In genomic region chr4:108119199-108119800, GRCh38 we compare ENCODE assay signal across 15 cellular contexts. TPM values are rescaled to one million over a fixed set of nuclear protein-coding genes. Genes with fewer than 3 reads are reported as not detected.
A peak's percentile ranks its signal among the peaks of the same experiment; 100 is the strongest.
DNase-seq lines count a peak whose midpoint lies in the region; ATAC-seq, FAIRE-seq and TF ChIP-seq lines count a peak whose summit lies in the region.
"Had no signal": no experiment of that assay in that cellular context is flagged by ENCODE, and none has a peak within 500 bp of the region (broad histone marks: within the 10 kb centered on the region; RNA-seq: fewer than 3 reads in every experiment).

No MANE protein-coding gene starts in this region.

- no peak overlapping the region for H3K4me3 ChIP-seq in pancreas
- H3K4me3 ChIP-seq: right lobe of liver had no signal

- H3K27ac Mint-ChIP-seq in activated CD8-positive, alpha-beta T cell treated with anti-CD3 and anti-CD28 coated beads for 36 hours: peak overlapping the region; percentile 89

- no peaks in the 10 kb centered on the region for H3K27me3 ChIP-seq in pancreas
- H3K27me3 ChIP-seq: BE2C, right lobe of liver had no signal

- peak overlapping the region; percentile 28; the same call in 1 of the 2 replicates for H3K27ac ChIP-seq in 22Rv1
- no peak overlapping the region for H3K27ac ChIP-seq in pancreas
- H3K27ac ChIP-seq: right lobe of liver had no signal

- intact Hi-C loops in activated CD8-positive, alpha-beta T cell treated with anti-CD3 and anti-CD28 coated beads for 36 hours (cut with micrococcal nuclease): no loop called here
- intact Hi-C loops in pancreas (cut with DNase I): no loop called here

- WGBS in pancreas, 2 donors: 94 to 96% methylated on average over 2 of the region's 2 CpGs

- POLR2A ChIA-PET in activated CD8-positive, alpha-beta T cell treated with anti-CD3 and anti-CD28 coated beads for 36 hours (lab: Charles Lee): interaction anchor here (0.7 to 3.3 kb wide), 12 partner anchors 8 to 54 kb away, joined by 3 to 11 read pairs (median 5); no protein-coding TSS in a partner anchor

- TF ChIP-seq CTCF in 22Rv1 (IDR thresholded peaks at IDR 0.05): no peak
- TF ChIP-seq CTCF in activated CD8-positive, alpha-beta T cell treated with anti-CD3 and anti-CD28 coated beads for 36 hours (IDR thresholded peaks at IDR 0.05): no peak
- no peak for TF ChIP-seq CTCF in pancreas (IDR thresholded peaks at IDR 0.05)

- H3K27me3 Mint-ChIP-seq in activated CD8-positive, alpha-beta T cell treated with anti-CD3 and anti-CD28 coated beads for 36 hours: no peaks in the 10 kb centered on the region

- H3K9me3 Mint-ChIP-seq in activated CD8-positive, alpha-beta T cell treated with anti-CD3 and anti-CD28 coated beads for 36 hours: no peaks in the 10 kb centered on the region

- ATAC-seq in GM18511 (IDR thresholded peaks at IDR 0.05; ENCODE audit: unreplicated experiment): peak; percentile 12
- peak; percentile 5 for ATAC-seq in HG02973 (IDR thresholded peaks at IDR 0.05; ENCODE audit: unreplicated experiment)
- peak; percentile 28 for ATAC-seq in activated CD8-positive, alpha-beta T cell treated with anti-CD3 and anti-CD28 coated beads for 36 hours
- no peak for ATAC-seq in HG03460 (IDR thresholded peaks at IDR 0.05; ENCODE audit: unreplicated experiment)
- ATAC-seq in pancreas: no peak
- ATAC-seq in HG02588 (IDR thresholded peaks at IDR 0.05; ENCODE audit: unreplicated experiment): no peak
- no peak for ATAC-seq in SK-N-SH treated with all-trans-retinoic acid at 6 μM for 48 hours

- FAIRE-seq in pancreas (lab: Jason Lieb, UNC): no peak

- H3K36me3 ChIP-seq in pancreas: no peaks in the 10 kb centered on the region
- H3K36me3 ChIP-seq: BE2C, right lobe of liver had no signal

- peak overlapping the region; percentile 28 for H3K4me3 Mint-ChIP-seq in activated CD8-positive, alpha-beta T cell treated with anti-CD3 and anti-CD28 coated beads for 36 hours

- peaks cover 30% of the 10 kb centered on the region for H3K36me3 Mint-ChIP-seq in activated CD8-positive, alpha-beta T cell treated with anti-CD3 and anti-CD28 coated beads for 36 hours (ENCODE audit: low read depth)

- CTCF ChIA-PET in activated CD8-positive, alpha-beta T cell treated with anti-CD3 and anti-CD28 coated beads for 36 hours (lab: Charles Lee): interaction anchor here (1.2 to 2.3 kb wide), 10 partner anchors 11 to 100 kb away, joined by 3 to 15 read pairs (median 4); no protein-coding TSS in a partner anchor

- peaks cover 81% of the 10 kb centered on the region for H3K4me1 Mint-ChIP-seq in activated CD8-positive, alpha-beta T cell treated with anti-CD3 and anti-CD28 coated beads for 36 hours (ENCODE audit: low read depth)

- no peak for DNase-seq in activated CD8-positive, alpha-beta T cell treated with anti-CD3 and anti-CD28 coated beads for 36 hours
- DNase-seq in pancreas: no peak
- DNase-seq: BE2C, GDM1, HCEC 1CT, kidney glomerular epithelial cell, NCI-H2107, right lobe of liver, T1000 had no signal

- H3K9me3 ChIP-seq in pancreas: no peaks in the 10 kb centered on the region
- H3K9me3 ChIP-seq: BE2C, right lobe of liver had no signal

- no peaks in the 10 kb centered on the region for H3K4me1 ChIP-seq in pancreas
- H3K4me1 ChIP-seq: BE2C, right lobe of liver had no signal

TF ChIP-seq in SK-N-SH treated with all-trans-retinoic acid at 6 μM for 48 hours, 23 proteins besides CTCF, POLR2A, EP300 and RAD21:
- no peak for TF ChIP-seq POU6F1 (CRISPR knock-in tag; IDR thresholded peaks at IDR 0.05; ENCODE audit: borderline replicate concordance, low read depth)
- no peak for TF ChIP-seq ZFP30 (CRISPR knock-in tag; IDR thresholded peaks at IDR 0.05)
- no peak for TF ChIP-seq SNAI2 (CRISPR knock-in tag; IDR thresholded peaks at IDR 0.05)
- TF ChIP-seq ZNF8 (CRISPR knock-in tag; IDR thresholded peaks at IDR 0.05): no peak
- no peak for TF ChIP-seq OSR1 (CRISPR knock-in tag; IDR thresholded peaks at IDR 0.05)
- TF ChIP-seq ZNF565 (CRISPR knock-in tag; conservative IDR thresholded peaks at IDR 0.05; ENCODE audit: low read depth): no peak
- TF ChIP-seq TOX (CRISPR knock-in tag; IDR thresholded peaks at IDR 0.05; ENCODE audit: borderline replicate concordance): no peak
- no peak for TF ChIP-seq ZFP3 (CRISPR knock-in tag; IDR thresholded peaks at IDR 0.05)
- no peak for TF ChIP-seq ESRRG (CRISPR knock-in tag; IDR thresholded peaks at IDR 0.05)
- TF ChIP-seq CSRNP3 (CRISPR knock-in tag; IDR thresholded peaks at IDR 0.05): no peak
- TF ChIP-seq TSHZ2 (CRISPR knock-in tag; IDR thresholded peaks at IDR 0.05): no peak
- TF ChIP-seq RARB (CRISPR knock-in tag; IDR thresholded peaks at IDR 0.05): no peak
- no peak for TF ChIP-seq ISL1 (CRISPR knock-in tag; IDR thresholded peaks at IDR 0.05)
- no peak for TF ChIP-seq ZC3H10 (CRISPR knock-in tag; IDR thresholded peaks at IDR 0.05)
- no peak for TF ChIP-seq GLIS3 (CRISPR knock-in tag; IDR thresholded peaks at IDR 0.05)
- no peak for TF ChIP-seq PPARA (CRISPR knock-in tag; IDR thresholded peaks at IDR 0.05; ENCODE audit: borderline replicate concordance)
TF ChIP-seq in SK-N-SH treated with all-trans-retinoic acid at 6 μM for 48 hours: peak in this region for 0.

RNA-seq across cellular contexts. Expression of gene LEF1, which starts 49.4 kb away (rescaled TPM):
- 100 to 1,000 TPM; 178 to 182 TPM for total RNA-seq in activated CD8-positive, alpha-beta T cell treated with anti-CD3 and anti-CD28 coated beads for 36 hours
- 1 to 10 TPM in 3 of 6 donors, under 1 TPM in 3; 0.28 to 3.5 (median 1.1) TPM for total RNA-seq in pancreas
- polyA plus RNA-seq in pancreas: under 1 TPM; 0.61 to 0.73 TPM

Comparison
In these comparisons a context has a peak if more than half of its experiments do, and no peak if none do; other contexts are left out.
1. ATAC-seq: peak in GM18511 (single experiment), HG02973 (single experiment) and activated CD8-positive, alpha-beta T cell treated with anti-CD3 and anti-CD28 coated beads for 36 hours (single experiment); none in HG03460 (single experiment), pancreas (0 of 4), HG02588 (single experiment) and SK-N-SH treated with all-trans-retinoic acid at 6 μM for 48 hours (single experiment).
2. RNA of gene LEF1, which starts 49.4 kb away (total RNA-seq): 178 to 182 TPM in activated CD8-positive, alpha-beta T cell treated with anti-CD3 and anti-CD28 coated beads for 36 hours; 0.28 to 3.5 TPM in pancreas; every median in the first group is over 10 times any median in the second.